In genomic region chr1:199101635-199102034, GRCh38 we compare ENCODE assay signal across 23 cellular contexts.
"Had no signal": no experiment of that assay in that cellular context is flagged by ENCODE, and none has a peak within 500 bp of the region (broad histone marks: within the 10 kb centered on the region; RNA-seq: fewer than 3 reads in every experiment).

No MANE protein-coding gene starts in this region.

- H3K4me3 ChIP-seq: body of pancreas, cardiac muscle cell, heart left ventricle, ovary, psoas muscle, right atrium auricular region, upper lobe of left lung had no signal

- H3K4me1 ChIP-seq: body of pancreas, heart left ventricle, psoas muscle, right atrium auricular region, upper lobe of left lung had no signal

- DNase-seq: activated CD4-positive, alpha-beta memory T cell treated with anti-CD3 and anti-CD28 coated beads, Interleukin-2, amount 10 ng/mL, durations not matched to agents 7 days and 5 days; activated effector memory CD4-positive, alpha-beta T cell treated with anti-CD3 and anti-CD28 coated beads, Interleukin-2, amount 50 U/mL, for 16 hours; activated naive CD4-positive, alpha-beta T cell treated with anti-CD3 and anti-CD28 coated beads, Interleukin-2, amount 50 U/mL, for 16 hours; anterior cingulate cortex; body of pancreas; cortex of kidney; effector CD4-positive, alpha-beta T cell; heart left ventricle; islet precursor cell; left cardiac atrium; midbrain; natural killer cell; ovary; psoas muscle; stimulated activated CD4-positive, alpha-beta T cell treated with anti-CD3 and anti-CD28 coated beads, Interleukin-4, amount 100 ng/mL, for 4 hours; stimulated activated naive CD8-positive, alpha-beta T cell treated with anti-CD3 and anti-CD28 coated beads, Interleukin-15, Interleukin-2, amounts not matched to agents 100 U/mL and 50 U/mL, for 24 hours; upper lobe of left lung had no signal

- FAIRE-seq: endometrium had no signal

- H3K36me3 Mint-ChIP-seq: natural killer cell had no signal

- H3K36me3 ChIP-seq: cardiac muscle cell, heart left ventricle, ovary, right atrium auricular region, upper lobe of left lung had no signal

- H3K27ac ChIP-seq: body of pancreas, cardiac muscle cell, heart left ventricle, ovary, psoas muscle, right atrium auricular region, upper lobe of left lung, VCaP had no signal

- H3K27me3 ChIP-seq: body of pancreas, cardiac muscle cell, heart left ventricle, ovary, right atrium auricular region, upper lobe of left lung had no signal

- ATAC-seq: body of pancreas; heart left ventricle; left cardiac atrium; natural killer cell; psoas muscle; stimulated activated naive CD8-positive, alpha-beta T cell treated with anti-CD3 and anti-CD28 coated beads, Interleukin-15, Interleukin-2, amounts not matched to agents 100 U/mL and 50 U/mL, for 24 hours had no signal

- H3K27ac Mint-ChIP-seq: activated CD4-positive, alpha-beta memory T cell treated with anti-CD3 and anti-CD28 coated beads, Interleukin-2, amount 10 ng/mL, durations not matched to agents 7 days and 5 days; activated CD4-positive, alpha-beta T cell treated with anti-CD3 and anti-CD28 coated beads, Interleukin-2, amount 10 ng/mL, durations not matched to agents 24 days and 14 days; activated T-cell treated with anti-CD3 and anti-CD28 coated beads, Interleukin-2, amount 50 U/mL, for 72 hours; natural killer cell had no signal

- H3K9me3 ChIP-seq: body of pancreas, ovary, psoas muscle had no signal

- H3K27me3 Mint-ChIP-seq: activated CD4-positive, alpha-beta memory T cell treated with anti-CD3 and anti-CD28 coated beads, Interleukin-2, amount 10 ng/mL, durations not matched to agents 7 days and 5 days; activated CD4-positive, alpha-beta T cell treated with anti-CD3 and anti-CD28 coated beads, Interleukin-2, amount 10 ng/mL, durations not matched to agents 24 days and 14 days had no signal

- H3K4me3 Mint-ChIP-seq: activated CD4-positive, alpha-beta memory T cell treated with anti-CD3 and anti-CD28 coated beads, Interleukin-2, amount 10 ng/mL, durations not matched to agents 7 days and 5 days; activated CD4-positive, alpha-beta T cell treated with anti-CD3 and anti-CD28 coated beads, Interleukin-2, amount 10 ng/mL, durations not matched to agents 24 days and 14 days; activated T-cell treated with anti-CD3 and anti-CD28 coated beads, Interleukin-2, amount 50 U/mL, for 72 hours; natural killer cell had no signal
